8 cellular contexts compared by ENCODE assay signal in genomic region chr10:69179743-69180524, GRCh38. TPM values are rescaled to one million over a fixed set of nuclear protein-coding genes. Genes with fewer than 3 reads are reported as not detected.
A peak's percentile ranks its signal among the peaks of the same experiment; 100 is the strongest.
DNase-seq lines count a peak whose midpoint lies in the region; ATAC-seq lines count a peak whose summit lies in the region.

SUPV3L1 (plus strand) TSS chr10:69180234; CDS start chr10:69180292, 58 bp downstream.

- peaks cover 29% of the 10 kb centered on the region for H3K36me3 Mint-ChIP-seq in effector memory CD8-positive, alpha-beta T cell (ENCODE audit: insufficient read depth)

- peak within 1 kb of the TSS; percentile 94 to 96 for H3K4me3 Mint-ChIP-seq in effector memory CD8-positive, alpha-beta T cell

- H3K27ac Mint-ChIP-seq in effector memory CD8-positive, alpha-beta T cell: peak within 1 kb of the TSS; percentile 98 to 100

- H3K4me1 Mint-ChIP-seq in effector memory CD8-positive, alpha-beta T cell (ENCODE audit: low read depth in 2 of 2): peaks cover 29 to 38% of the 10 kb centered on the region in 2 donors

- peak; percentile 94 for DNase-seq in CMK (ENCODE audit: low read depth)
- DNase-seq in HT-29 (ENCODE audit: low spot score): peak; percentile 96
- peak; percentile 89 for DNase-seq in NOMO-1 treated with dmso at 0.1 percent for 144 hours (lab: John Stamatoyannopoulos, UW; ENCODE audit: unreplicated experiment)
- DNase-seq in activated CD8-positive, alpha-beta memory T cell treated with anti-CD3 and anti-CD28 coated beads for 48 hours (ENCODE audit: low read depth in 2 of 3, low spot score in 2 of 3): peak; percentile 68 to 90 (median 86)
- peak; percentile 83 to 87 (median 84) for DNase-seq in effector memory CD8-positive, alpha-beta T cell
- peak; percentile 99 for DNase-seq in medulla oblongata (ENCODE audit: extremely low spot score)
- DNase-seq in stimulated activated CD8-positive, alpha-beta memory T cell treated with anti-CD3 and anti-CD28 coated beads, Interleukin-12 subunit alpha, Interleukin-12 subunit beta, amount 100 ng/mL, for 1 hour (ENCODE audit: low read depth): peak; percentile 76

- H3K9me3 Mint-ChIP-seq in effector memory CD8-positive, alpha-beta T cell: no peaks in the 10 kb centered on the region

- H3K27me3 Mint-ChIP-seq in effector memory CD8-positive, alpha-beta T cell: no peaks in the 10 kb centered on the region

- peak; percentile 61 for ATAC-seq in GM19468 (IDR thresholded peaks at IDR 0.05; ENCODE audit: extremely low read depth, unreplicated experiment)
- peak; percentile 78 for ATAC-seq in effector memory CD8-positive, alpha-beta T cell (replicated peaks)

RNA-seq across cellular contexts. Expression of gene SUPV3L1, which starts in this region (rescaled TPM):
- 24.6 and 27.0 TPM in 2 replicates for total RNA-seq in HT-29 (2014; rRNA removed; shearing (Covaris generic))

Comparison
In these comparisons a context has a peak if more than half of its experiments do, and no peak if none do; other contexts are left out.
1. Peak in every context shown above with its lines: DNase-seq and ATAC-seq.